Comparison of ENCODE assay signal across 23 cellular contexts in the genomic region with DNA sequence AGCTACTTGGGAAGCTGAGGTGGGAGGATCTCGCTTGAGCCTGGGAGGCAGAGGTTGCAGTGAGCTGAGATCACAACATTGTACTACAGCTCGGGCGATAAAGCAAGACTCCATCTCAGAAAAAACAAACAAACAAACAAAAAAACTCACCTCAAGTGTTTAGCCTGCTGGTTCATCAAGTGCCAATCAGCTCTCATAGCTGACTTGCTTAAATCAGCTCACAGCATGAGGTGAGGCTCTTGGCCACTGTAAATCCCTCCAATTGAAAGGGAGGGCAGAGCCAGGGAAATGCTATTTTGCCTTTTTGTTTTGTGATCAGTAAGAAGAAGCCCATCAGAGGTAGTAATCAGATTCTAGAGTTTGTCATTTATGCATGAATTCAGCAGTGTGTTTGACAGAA.
"Had no signal": no experiment of that assay in that cellular context is flagged by ENCODE, and none has a peak within 500 bp of the region (broad histone marks: within the 10 kb centered on the region; RNA-seq: fewer than 3 reads in every experiment).

No MANE protein-coding gene starts in this region.

- H3K9ac ChIP-seq: parathyroid adenoma had no signal

- ATAC-seq: gastrocnemius medialis; heart right ventricle; left cardiac atrium; lower lobe of right lung; natural killer cell treated with Interleukin-12 subunit alpha and Interleukin-12 subunit beta and Interleukin-15 and Interleukin-18, amount 100 ng/mL, for 72 hours; right lobe of liver; stimulated activated effector memory CD8-positive, alpha-beta T cell treated with anti-CD3 and anti-CD28 coated beads, Interleukin-12 subunit alpha, Interleukin-12 subunit beta, amount 100 ng/mL, for 72 hours; stimulated activated naive CD8-positive, alpha-beta T cell treated with anti-CD3 and anti-CD28 coated beads, Interleukin-15, Interleukin-2, amounts not matched to agents 100 U/mL and 50 U/mL, for 24 hours had no signal

- H3K4me3 ChIP-seq: esophagus muscularis mucosa, gastrocnemius medialis, heart right ventricle, left ventricle myocardium inferior, lower lobe of right lung, prostate gland, right lobe of liver, suprapubic skin, thyroid gland had no signal

- H3K9me3 ChIP-seq: esophagus muscularis mucosa, gastrocnemius medialis, left ventricle myocardium inferior, lower lobe of right lung, prostate gland, right lobe of liver, suprapubic skin, thyroid gland had no signal

- H2AFZ ChIP-seq: parathyroid adenoma had no signal

- H3K4me1 ChIP-seq: esophagus muscularis mucosa, gastrocnemius medialis, lower lobe of right lung, parathyroid adenoma, prostate gland, right lobe of liver, suprapubic skin, thyroid gland had no signal

- H3K79me2 ChIP-seq: parathyroid adenoma had no signal

- DNase-seq: effector memory CD4-positive, alpha-beta T cell; gastrocnemius medialis; heart right ventricle; hypothalamus; kidney; left cardiac atrium; left ventricle myocardium inferior; lower lobe of right lung; midbrain; occipital lobe; right lobe of liver; stimulated activated CD4-positive, alpha-beta T cell treated with anti-CD3 and anti-CD28 coated beads, Interleukin-4, amount 100 ng/mL, for 1 hour; stimulated activated CD8-positive, alpha-beta memory T cell treated with anti-CD3 and anti-CD28 coated beads, Interleukin-4, amount 100 ng/mL, for 48 hours; stimulated activated naive CD8-positive, alpha-beta T cell treated with anti-CD3 and anti-CD28 coated beads, Interleukin-15, Interleukin-2, amounts not matched to agents 100 U/mL and 50 U/mL, for 24 hours; thyroid gland had no signal

- FAIRE-seq: kidney, urothelium cell line had no signal

- H3K27me3 ChIP-seq: gastrocnemius medialis, right lobe of liver, suprapubic skin, thyroid gland had no signal

- H3K27ac ChIP-seq: epithelial cell of prostate, esophagus muscularis mucosa, gastrocnemius medialis, heart right ventricle, left ventricle myocardium inferior, lower lobe of right lung, parathyroid adenoma, prostate gland, right lobe of liver, suprapubic skin, thyroid gland had no signal

- H3K36me3 ChIP-seq: esophagus muscularis mucosa, gastrocnemius medialis, heart right ventricle, left ventricle myocardium inferior, lower lobe of right lung, prostate gland, right lobe of liver, suprapubic skin, thyroid gland had no signal
